Comparison of ENCODE assay signal across 8 cellular contexts in genomic region chr9:3467593-3468219, GRCh38. TPM values are rescaled to one million over a fixed set of nuclear protein-coding genes. Genes with fewer than 3 reads are reported as not detected.
DNase-seq lines count a peak whose midpoint lies in the region; ATAC-seq and TF ChIP-seq lines count a peak whose summit lies in the region.

No MANE protein-coding gene starts in this region.

- H3K4me3 ChIP-seq in AG10803 (ENCODE audit: low read length) (no peak overlapping the region), left lung (no peak overlapping the region)

- no peaks in the 10 kb centered on the region for H3K9me3 Mint-ChIP-seq in activated B cell treated with CpG ODN at 0.5 μM for 24 hours

- H3K27ac ChIP-seq in left lung: no peak overlapping the region

- intact Hi-C loops in activated B cell treated with CpG ODN at 0.5 μM for 24 hours (cut with micrococcal nuclease) (loop anchor here (1.0 to 10.0 kb wide), 6 partner anchors 180 to 897 kb away; no protein-coding TSS in a partner anchor), left lung (cut with DNase I) (no loop called here)

- H3K4me3 Mint-ChIP-seq in activated B cell treated with CpG ODN at 0.5 μM for 24 hours: no peak overlapping the region

- POLR2A ChIA-PET in activated B cell treated with CpG ODN at 0.5 μM for 24 hours (lab: Charles Lee): interaction anchor here (1.0 to 2.1 kb wide), 3 partner anchors 19 to 60 kb away, joined by 3 to 19 read pairs (median 3); partner anchors contain the start of gene RFX3

- peaks cover 0 to 4% of the 10 kb centered on the region in 2 donors for H3K4me1 ChIP-seq in left lung

- TF ChIP-seq CTCF in AG10803 (conservative IDR thresholded peaks at IDR 0.05; ENCODE audit: low read length) (peak; percentile 99), activated B cell treated with CpG ODN at 0.5 μM for 24 hours (IDR thresholded peaks at IDR 0.05) (peak; percentile 78), left lung (IDR thresholded peaks at IDR 0.05) (peak; percentile 68 to 76)

- peaks cover 15% of the 10 kb centered on the region for H3K4me1 Mint-ChIP-seq in activated B cell treated with CpG ODN at 0.5 μM for 24 hours

- CTCF ChIA-PET in activated B cell treated with CpG ODN at 0.5 μM for 24 hours (lab: Charles Lee): interaction anchor here (0.6 to 2.4 kb wide), 21 partner anchors 9 to 871 kb away, joined by 3 to 8 read pairs (median 4); no protein-coding TSS in a partner anchor

- no peaks in the 10 kb centered on the region for H3K27me3 Mint-ChIP-seq in activated B cell treated with CpG ODN at 0.5 μM for 24 hours

- H3K27ac Mint-ChIP-seq in activated B cell treated with CpG ODN at 0.5 μM for 24 hours: no peak overlapping the region

- H3K36me3 ChIP-seq in left lung: no peaks in the 10 kb centered on the region

- DNase-seq in AG10803 (ENCODE audit: low read depth) (peak; percentile 78), NCI-H2107 (lab: John Stamatoyannopoulos, UW) (peak; percentile 47), activated B cell treated with CpG ODN at 0.5 μM for 24 hours (no peak), cerebellum (ENCODE audit: low spot score) (peak; percentile 45), left lung (peak in 1 of 2 donors; percentile 55)
- peak; percentile 2 for DNase-seq in stimulated activated CD8-positive, alpha-beta memory T cell treated with anti-CD3 and anti-CD28 coated beads, Interleukin-12 subunit alpha, Interleukin-12 subunit beta, amount 100 ng/mL, for 24 hours (ENCODE audit: extremely low read depth)

- H3K36me3 Mint-ChIP-seq in activated B cell treated with CpG ODN at 0.5 μM for 24 hours (ENCODE audit: low read depth): peaks cover 2% of the 10 kb centered on the region

- peak; percentile 99 for ATAC-seq in GM18867 (IDR thresholded peaks at IDR 0.05; ENCODE audit: unreplicated experiment)
- ATAC-seq in HG03066 (IDR thresholded peaks at IDR 0.05; ENCODE audit: low read depth, unreplicated experiment): peak; percentile 99
- peak; percentile 100 for ATAC-seq in activated B cell treated with CpG ODN at 0.5 μM for 24 hours (ENCODE audit: low read depth)
- ATAC-seq in left lung: peak; percentile 95

- H3K27me3 ChIP-seq in left lung: no peaks in the 10 kb centered on the region

- no peaks in the 10 kb centered on the region for H3K9me3 ChIP-seq in left lung

RNA-seq across cellular contexts. Expression of gene RFX3, which starts 58.1 kb away (rescaled TPM):
- total RNA-seq in activated B cell treated with CpG ODN at 0.5 μM for 24 hours: 34.6 and 39.1 TPM in 2 replicates
- total RNA-seq in cerebellum: 60.9 TPM
- total RNA-seq in left lung: 10 to 100 TPM; 10.5 to 14.8 TPM
